1 cellular context compared by ENCODE assay signal in the genomic region with DNA sequence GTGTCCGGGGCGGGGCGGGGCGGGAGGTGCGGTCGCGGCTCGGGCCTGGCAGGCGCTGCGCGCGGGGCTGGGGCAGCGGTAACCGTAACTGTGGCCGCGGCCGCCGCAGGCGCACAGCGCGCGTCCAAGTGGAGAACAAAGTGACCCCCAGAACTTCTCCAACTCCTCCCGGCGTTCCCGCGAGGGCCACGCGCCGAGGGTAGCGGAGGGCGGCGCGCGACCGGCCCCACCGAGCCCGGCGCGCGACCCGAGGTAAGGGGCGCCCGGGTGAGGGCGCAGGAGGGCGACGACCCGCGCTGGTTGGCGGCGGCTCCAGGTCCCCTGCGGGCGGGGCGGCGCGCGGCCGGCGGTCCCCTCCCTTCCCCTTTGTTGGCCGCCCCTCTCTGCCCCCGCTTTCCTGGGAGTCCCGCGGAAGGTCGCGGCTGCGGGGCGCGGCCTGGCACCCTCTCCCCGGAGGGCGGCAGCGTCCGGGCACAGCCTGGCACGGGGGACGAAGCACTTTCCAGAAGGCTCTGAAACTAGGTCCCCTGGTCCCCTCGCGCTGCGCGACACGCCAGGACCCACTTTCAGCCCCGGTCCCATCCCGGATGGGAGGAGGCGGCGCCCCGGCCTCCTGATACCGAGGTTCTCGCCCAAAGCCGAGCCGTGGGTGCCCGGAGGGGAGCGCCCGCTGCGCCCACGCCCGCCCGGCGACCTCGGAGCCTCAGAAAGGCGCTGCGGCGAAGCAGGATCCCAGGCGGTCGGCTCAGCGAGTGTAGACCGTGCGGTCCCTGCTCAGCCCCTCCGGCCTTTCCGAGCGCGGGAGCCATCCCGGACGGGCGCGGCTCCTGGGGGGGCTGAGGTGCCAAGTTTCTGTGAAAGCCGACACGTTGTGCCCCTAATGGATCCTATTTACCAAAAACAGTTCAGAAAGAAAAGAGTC.
TF ChIP-seq lines count a peak whose summit lies in the region.

A gene (plus strand): TSS at position 75 of the 922 bp plus-strand sequence. CDS start 133,909 bp downstream, outside the sequence.

TF ChIP-seq in HEK293, 187 proteins besides CTCF, POLR2A, EP300 and RAD21 (continued from another document):
- TF ChIP-seq, protein P1, sequence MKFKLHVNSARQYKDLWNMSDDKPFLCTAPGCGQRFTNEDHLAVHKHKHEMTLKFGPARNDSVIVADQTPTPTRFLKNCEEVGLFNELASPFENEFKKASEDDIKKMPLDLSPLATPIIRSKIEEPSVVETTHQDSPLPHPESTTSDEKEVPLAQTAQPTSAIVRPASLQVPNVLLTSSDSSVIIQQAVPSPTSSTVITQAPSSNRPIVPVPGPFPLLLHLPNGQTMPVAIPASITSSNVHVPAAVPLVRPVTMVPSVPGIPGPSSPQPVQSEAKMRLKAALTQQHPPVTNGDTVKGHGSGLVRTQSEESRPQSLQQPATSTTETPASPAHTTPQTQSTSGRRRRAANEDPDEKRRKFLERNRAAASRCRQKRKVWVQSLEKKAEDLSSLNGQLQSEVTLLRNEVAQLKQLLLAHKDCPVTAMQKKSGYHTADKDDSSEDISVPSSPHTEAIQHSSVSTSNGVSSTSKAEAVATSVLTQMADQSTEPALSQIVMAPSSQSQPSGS (tag by site-specific recombination; IDR thresholded peaks at IDR 0.05; ENCODE audit: low read depth), result no peak
- TF ChIP-seq ZNF2 (tag by site-specific recombination; IDR thresholded peaks at IDR 0.05), result peak; percentile 46; the same call in 1 of the 2 replicates
- TF ChIP-seq ZNF670 (tag by site-specific recombination; IDR thresholded peaks at IDR 0.05; ENCODE audit: low read depth), result no peak
- no peak for TF ChIP-seq ZNF548 (tag by site-specific recombination; IDR thresholded peaks at IDR 0.05)
- 0 out of 2 replicates have a peak, but pooled peaks have one; percentile 14 for TF ChIP-seq MZF1 (tag by site-specific recombination; IDR thresholded peaks at IDR 0.05; ENCODE audit: borderline replicate concordance)
TF ChIP-seq in HEK293: peak in this region for 35.
